Comparison of ENCODE assay signal across 10 cellular contexts in the genomic region with DNA sequence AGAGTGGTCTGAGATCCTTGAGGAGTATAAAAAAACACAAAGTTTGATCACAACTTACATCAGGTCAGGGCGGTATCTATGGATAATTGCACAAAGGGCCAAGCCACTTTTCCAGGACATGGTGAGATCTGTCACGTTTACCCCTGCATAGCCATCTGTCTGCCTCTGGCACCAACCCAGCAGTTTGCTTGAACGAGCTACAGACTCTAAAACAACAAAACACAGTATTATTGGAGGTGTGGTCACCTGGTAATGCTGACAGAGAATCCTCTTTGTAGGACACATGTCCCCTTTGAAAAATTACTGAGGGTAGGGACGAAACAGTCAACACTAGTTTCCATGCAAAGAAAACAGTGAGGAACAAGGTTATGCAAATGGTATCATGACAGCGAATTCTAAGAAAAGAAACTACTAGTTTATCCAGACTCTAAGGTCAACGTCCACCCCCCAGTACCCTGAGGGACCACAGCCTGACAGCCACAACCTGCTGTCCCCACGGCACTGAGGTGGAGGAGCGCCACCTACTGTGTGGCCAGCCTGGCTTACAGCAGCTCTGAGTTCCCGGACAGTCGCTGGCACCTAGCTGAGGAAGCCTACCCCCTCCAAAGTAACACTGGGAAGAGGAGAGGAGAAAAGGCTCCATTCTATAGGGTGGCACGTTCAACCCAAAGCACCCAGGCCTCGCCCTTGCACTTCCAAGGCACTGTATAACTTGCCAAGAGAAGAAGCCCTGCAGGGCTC.
DNase-seq lines count a peak whose midpoint lies in the region; ATAC-seq and TF ChIP-seq lines count a peak whose summit lies in the region.
"Had no signal": no experiment of that assay in that cellular context is flagged by ENCODE, and none has a peak within 500 bp of the region (broad histone marks: within the 10 kb centered on the region; RNA-seq: fewer than 3 reads in every experiment).

No MANE protein-coding gene starts in this region.

- ATAC-seq in esophagus mucosa = peak; percentile 46
- ATAC-seq in omental fat pad (ENCODE audit: low FRiP score) = no peak

- TF ChIP-seq CTCF in GM10266 (IDR thresholded peaks at IDR 0.05; ENCODE audit: control insufficient read depth, insufficient read depth, low read depth, missing control alignments) (peak; percentile 56), omental fat pad (IDR thresholded peaks at IDR 0.05) (no peak)

- DNase-seq in GM10266 (ENCODE audit: extremely low spot score) = no peak
- peak; percentile 86 to 97 for DNase-seq in NCI-H524 (lab: John Stamatoyannopoulos, UW)
- DNase-seq in nucleus accumbens (lab: John Stamatoyannopoulos, UW) = peak in 33 of 56 donors; percentile 11 to 78 (median 39)
- no peak for DNase-seq in activated CD4-positive, alpha-beta T cell treated with anti-CD3 and anti-CD28 coated beads for 4 hours
- DNase-seq in AG08396 (ENCODE audit: low spot score) = no peak
- no peak for DNase-seq in NCI-H187 treated with DMSO at 0.1 percent for 48 hours (lab: John Stamatoyannopoulos, UW)
- DNase-seq in omental fat pad (ENCODE audit: low spot score) = no peak
- DNase-seq: activated naive CD8-positive, alpha-beta T cell treated with anti-CD3 and anti-CD28 coated beads for 36 hours; NCI-H146 had no signal

Comparison
In these comparisons a context has a peak if more than half of its experiments do, and no peak if none do; other contexts are left out.
1. DNase-seq: peak in NCI-H524 (2 of 2) and nucleus accumbens (33 of 56); none in GM10266 (single experiment), activated CD4-positive, alpha-beta T cell treated with anti-CD3 and anti-CD28 coated beads for 4 hours (0 of 2), AG08396 (single experiment), NCI-H187 treated with DMSO at 0.1 percent for 48 hours (single experiment) and omental fat pad (single experiment).